In the genomic region with DNA sequence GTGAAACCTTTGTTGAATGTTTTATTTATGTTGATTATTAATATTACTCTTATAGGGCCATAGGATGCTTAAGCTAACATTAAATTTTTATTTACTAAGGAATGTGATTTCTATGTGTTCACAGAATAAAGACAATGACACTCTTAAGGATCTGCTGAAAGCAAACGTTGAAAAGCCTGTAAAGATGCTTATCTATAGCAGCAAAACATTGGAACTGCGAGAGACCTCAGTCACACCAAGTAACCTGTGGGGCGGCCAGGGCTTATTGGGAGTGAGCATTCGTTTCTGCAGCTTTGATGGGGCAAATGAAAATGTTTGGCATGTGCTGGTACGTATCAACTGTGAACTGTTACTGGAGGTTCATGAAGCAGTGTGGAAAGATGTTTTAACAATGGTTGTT, we compare ENCODE assay signal across 23 cellular contexts.
"Had no signal": no experiment of that assay in that cellular context is flagged by ENCODE, and none has a peak within 500 bp of the region (broad histone marks: within the 10 kb centered on the region; RNA-seq: fewer than 3 reads in every experiment).

No MANE protein-coding gene starts in this region.

- H3K27ac Mint-ChIP-seq: effector memory CD8-positive, alpha-beta T cell; mesothelial cell of epicardium; natural killer cell treated with Interleukin-12 subunit alpha and Interleukin-12 subunit beta and Interleukin-15 and Interleukin-18, amount 100 ng/mL, for 72 hours; progenitor cell of endocrine pancreas; stimulated activated effector memory CD8-positive, alpha-beta T cell treated with anti-CD3 and anti-CD28 coated beads, Interleukin-12 subunit alpha, Interleukin-12 subunit beta, amount 100 ng/mL, for 72 hours; type B pancreatic cell had no signal

- H3K4me1 ChIP-seq: testis had no signal

- H3K27ac ChIP-seq: lower lobe of right lung, parathyroid adenoma, testis, tibial artery had no signal

- H3K9ac ChIP-seq: parathyroid adenoma had no signal

- H3K4me3 ChIP-seq: lower lobe of right lung, mucosa of descending colon, testis, tibial artery had no signal

- H3K9me3 ChIP-seq: lower lobe of right lung, mucosa of descending colon, testis, tibial artery had no signal

- FAIRE-seq: endometrium, frontal cortex, keratinocyte had no signal

- H3K27me3 ChIP-seq: testis, tibial artery had no signal

- DNase-seq: cortex of kidney; effector memory CD8-positive, alpha-beta T cell; head of caudate nucleus; left ventricle myocardium superior; lower lobe of right lung; mucosa of descending colon; naive B cell; stimulated activated CD4-positive, alpha-beta T cell treated with anti-CD3 and anti-CD28 coated beads, Interleukin-2, amount 100 ng/mL, for 24 hours; stimulated activated CD4-positive, alpha-beta T cell treated with anti-CD3 and anti-CD28 coated beads, Interleukin-4, amount 100 ng/mL, for 24 hours; stimulated activated naive CD8-positive, alpha-beta T cell treated with anti-CD3 and anti-CD28 coated beads, Interleukin-15, Interleukin-2, amounts not matched to agents 100 U/mL and 50 U/mL, for 24 hours; substantia nigra; testis; tibial artery had no signal

- H3K4me3 Mint-ChIP-seq: effector memory CD8-positive, alpha-beta T cell; mesothelial cell of epicardium; naive B cell; natural killer cell treated with Interleukin-12 subunit alpha and Interleukin-12 subunit beta and Interleukin-15 and Interleukin-18, amount 100 ng/mL, for 72 hours; neural crest cell; stimulated activated effector memory CD8-positive, alpha-beta T cell treated with anti-CD3 and anti-CD28 coated beads, Interleukin-12 subunit alpha, Interleukin-12 subunit beta, amount 100 ng/mL, for 72 hours; type B pancreatic cell had no signal

- H3K4me1 Mint-ChIP-seq: mesothelial cell of epicardium had no signal

- H2AFZ ChIP-seq: parathyroid adenoma had no signal

- H3K27me3 Mint-ChIP-seq: effector memory CD8-positive, alpha-beta T cell; naive B cell; natural killer cell treated with Interleukin-12 subunit alpha and Interleukin-12 subunit beta and Interleukin-15 and Interleukin-18, amount 100 ng/mL, for 72 hours; progenitor cell of endocrine pancreas; type B pancreatic cell had no signal

- H3K9me3 Mint-ChIP-seq: effector memory CD8-positive, alpha-beta T cell; mesothelial cell of epicardium; naive B cell; natural killer cell treated with Interleukin-12 subunit alpha and Interleukin-12 subunit beta and Interleukin-15 and Interleukin-18, amount 100 ng/mL, for 72 hours; neural crest cell; stimulated activated effector memory CD8-positive, alpha-beta T cell treated with anti-CD3 and anti-CD28 coated beads, Interleukin-12 subunit alpha, Interleukin-12 subunit beta, amount 100 ng/mL, for 72 hours; type B pancreatic cell had no signal
